Comparison of ENCODE assay signal across 22 cellular contexts in genomic region chr9:7392161-7392560, GRCh38.
"Had no signal": no experiment of that assay in that cellular context is flagged by ENCODE, and none has a peak within 500 bp of the region (broad histone marks: within the 10 kb centered on the region; RNA-seq: fewer than 3 reads in every experiment).

No MANE protein-coding gene starts in this region.

- H3K4me3 Mint-ChIP-seq: dendritic cell treated with granulocyte-macrophage colony-stimulating factor and Interleukin-4, amounts not matched to agents 40 ng/mL and 50 ng/mL, for 4 days; effector memory CD8-positive, alpha-beta T cell; endodermal cell had no signal

- H3K9me3 Mint-ChIP-seq: dendritic cell treated with granulocyte-macrophage colony-stimulating factor and Interleukin-4, amounts not matched to agents 40 ng/mL and 50 ng/mL, for 4 days; effector memory CD8-positive, alpha-beta T cell; endodermal cell had no signal

- H3K27ac Mint-ChIP-seq: dendritic cell treated with granulocyte-macrophage colony-stimulating factor and Interleukin-4, amounts not matched to agents 40 ng/mL and 50 ng/mL, for 4 days; effector memory CD8-positive, alpha-beta T cell; endodermal cell had no signal

- H3K27me3 Mint-ChIP-seq: dendritic cell treated with granulocyte-macrophage colony-stimulating factor and Interleukin-4, amounts not matched to agents 40 ng/mL and 50 ng/mL, for 4 days had no signal

- DNase-seq: colonic mucosa; cortex of kidney; dermis blood vessel endothelial cell; dorsolateral prefrontal cortex; effector CD4-positive, alpha-beta T cell; effector CD8-positive, alpha-beta T cell; effector memory CD4-positive, alpha-beta T cell; effector memory CD8-positive, alpha-beta T cell; endodermal cell; erythroblast; esophagus squamous epithelium; foreskin fibroblast; foreskin keratinocyte; foreskin melanocyte; gastrocnemius medialis; glutamatergic neuron; head of caudate nucleus; heart left ventricle; heart right ventricle had no signal

- ATAC-seq: effector memory CD8-positive, alpha-beta T cell; esophagus mucosa; foreskin keratinocyte; gastrocnemius medialis; gastroesophageal sphincter; heart left ventricle; heart right ventricle had no signal
